23 cellular contexts compared by ENCODE assay signal in the genomic region with DNA sequence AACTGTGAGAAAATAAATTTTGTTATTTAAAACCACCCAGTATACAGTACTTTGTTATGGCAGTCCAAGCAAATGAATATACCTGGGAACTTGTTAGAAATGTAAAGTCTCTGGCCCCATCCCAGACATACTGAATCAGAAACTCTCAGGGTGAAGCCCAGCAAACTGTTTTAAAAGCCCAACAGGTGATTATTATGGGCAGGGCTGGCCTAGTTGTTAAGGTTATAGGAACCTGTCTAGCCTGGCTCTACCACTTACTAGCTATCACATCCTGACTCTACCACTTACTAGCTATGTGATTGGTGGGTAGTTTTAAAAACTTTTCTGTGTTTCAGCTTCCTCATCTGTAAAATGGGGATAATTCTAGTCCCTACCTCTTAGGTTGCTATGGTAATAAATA. TPM values are rescaled to one million over a fixed set of nuclear protein-coding genes. Genes with fewer than 3 reads are reported as not detected.
DNase-seq lines count a peak whose midpoint lies in the region; ATAC-seq and TF ChIP-seq lines count a peak whose summit lies in the region.
"Had no signal": no experiment of that assay in that cellular context is flagged by ENCODE, and none has a peak within 500 bp of the region (broad histone marks: within the 10 kb centered on the region; RNA-seq: fewer than 3 reads in every experiment).

No MANE protein-coding gene starts in this region.

- peak; percentile 25 for ATAC-seq in foreskin keratinocyte
- ATAC-seq: A549, GM12878, GM23338, HCT116 had no signal

- H3K4me3 ChIP-seq in HEK293 (ENCODE audit: low read depth, low read length) = no peak overlapping the region
- no peak overlapping the region for H3K4me3 ChIP-seq in epithelial cell of esophagus (ENCODE audit: low read length)
- no peak overlapping the region for H3K4me3 ChIP-seq in smooth muscle cell
- H3K4me3 ChIP-seq: A549; BLaER1 treated with 17β-estradiol and CSF1 and Interleukin-3, amounts not matched to agents 10 nM and 100 nM; GM12878; GM23338 had no signal

- peaks cover 4% of the 10 kb centered on the region for H3F3A ChIP-seq in smooth muscle cell (ENCODE audit: low read depth)

- H3K27ac ChIP-seq in HEK293 (ENCODE audit: extremely low read depth, low read depth, low read length) = no peak overlapping the region
- H3K27ac ChIP-seq in foreskin keratinocyte = no peak overlapping the region
- H3K27ac ChIP-seq in smooth muscle cell (ENCODE audit: low read depth) = no peak overlapping the region
- H3K27ac ChIP-seq: A549; BLaER1 treated with 17β-estradiol and CSF1 and Interleukin-3, amounts not matched to agents 10 nM and 100 nM had no signal

- H3K4me1 ChIP-seq in HEK293 (ENCODE audit: control insufficient read depth, insufficient read depth, low read length) (no peaks in the 10 kb centered on the region), foreskin keratinocyte (no peaks in the 10 kb centered on the region), smooth muscle cell (ENCODE audit: low read depth) (no peaks in the 10 kb centered on the region)
- H3K4me1 ChIP-seq: A549, BE2C had no signal

- intact Hi-C loops in posterior vena cava (cut with DNase I) = loop anchor here in 1 of 2 donors (10.0 kb wide), 1 partner anchor 1791 kb away; no protein-coding TSS in a partner anchor

- H3K36me3 ChIP-seq in HEK293 (ENCODE audit: control insufficient read depth in 2 of 2, insufficient read depth in 1 of 2, low read length in 2 of 2) (no peaks in the 10 kb centered on the region), smooth muscle cell (ENCODE audit: low read depth) (no peaks in the 10 kb centered on the region)
- H3K36me3 ChIP-seq: BE2C had no signal

- H2AFZ ChIP-seq in smooth muscle cell (ENCODE audit: low read depth) = no peak overlapping the region
- H2AFZ ChIP-seq: GM23338 had no signal

- H3K27me3 ChIP-seq in foreskin keratinocyte (no peaks in the 10 kb centered on the region), smooth muscle cell (ENCODE audit: low read depth) (no peaks in the 10 kb centered on the region)
- H3K27me3 ChIP-seq: BE2C; BLaER1 treated with 17β-estradiol and CSF1 and Interleukin-3, amounts not matched to agents 10 nM and 100 nM had no signal

- no peaks in the 10 kb centered on the region for H4K20me1 ChIP-seq in smooth muscle cell (ENCODE audit: low read depth)
- H4K20me1 ChIP-seq: BLaER1 treated with 17β-estradiol and CSF1 and Interleukin-3, amounts not matched to agents 10 nM and 100 nM had no signal

- POLR2A ChIA-PET in HEK293 (lab: Yijun Ruan, JAX) = no interaction called here

- TF ChIP-seq CTCF in HEK293 (tag by site-specific recombination; IDR thresholded peaks at IDR 0.05) (no peak), epithelial cell of esophagus (IDR thresholded peaks at IDR 0.05; ENCODE audit: insufficient read depth, low read depth, low read length, missing control alignments) (no peak), foreskin keratinocyte (conservative IDR thresholded peaks at IDR 0.05) (no peak), smooth muscle cell (IDR thresholded peaks at IDR 0.05; ENCODE audit: borderline replicate concordance, insufficient read depth, poor library complexity, severe bottlenecking) (no peak)

- CTCF ChIA-PET in HEK293 (lab: Yijun Ruan, JAX) = interaction anchor here (0.5 kb wide), 1 partner anchor 1844 kb away, joined by 4 read pairs; no protein-coding TSS in a partner anchor

- DNase-seq in epithelial cell of esophagus (ENCODE audit: low read depth) = peak; percentile 29
- DNase-seq in foreskin keratinocyte = no peak
- no peak for DNase-seq in effector CD4-positive, alpha-beta T cell
- DNase-seq in smooth muscle cell (lab: John Stamatoyannopoulos, UW; ENCODE audit: unreplicated experiment) = no peak
- DNase-seq in posterior vena cava (ENCODE audit: low spot score) = no peak
- DNase-seq: 8988T; ACHN; AML-193; BE2C; CD4-positive, alpha-beta T cell; CD8-positive, alpha-beta memory T cell; DMS 273 treated with DMSO at 0.1 percent for 48 hours; DMS79; EL; GDM1; H9; HFFc6 had no signal

- H3K9me3 ChIP-seq in HEK293 (ENCODE audit: control insufficient read depth, insufficient read depth, low read depth, low read length) (no peaks in the 10 kb centered on the region), smooth muscle cell (replicated peaks; ENCODE audit: low read depth) (no peaks in the 10 kb centered on the region)
- H3K9me3 ChIP-seq: A549, BE2C had no signal

- H3K9ac ChIP-seq in smooth muscle cell (ENCODE audit: low read depth) = no peak overlapping the region
- H3K9ac ChIP-seq: BLaER1 treated with 17β-estradiol and CSF1 and Interleukin-3, amounts not matched to agents 10 nM and 100 nM had no signal

- H3K79me2 ChIP-seq in smooth muscle cell (ENCODE audit: low read depth) = no peaks in the 10 kb centered on the region

- no peak overlapping the region for H3K4me2 ChIP-seq in smooth muscle cell
- H3K4me2 ChIP-seq: A549; BLaER1 treated with 17β-estradiol and CSF1 and Interleukin-3, amounts not matched to agents 10 nM and 100 nM; GM23338 had no signal

TF ChIP-seq in HEK293, 187 proteins besides CTCF, POLR2A, EP300 and RAD21:
- TF ChIP-seq ZNF404 (tag by site-specific recombination; IDR thresholded peaks at IDR 0.05) (no peak), ZFP3 (tag by site-specific recombination; IDR thresholded peaks at IDR 0.05; ENCODE audit: low read depth) (no peak), ZNF837 (tag by site-specific recombination; IDR thresholded peaks at IDR 0.05) (no peak), ZNF248 (tag by site-specific recombination; IDR thresholded peaks at IDR 0.05) (no peak)
- TF ChIP-seq, protein P1, sequence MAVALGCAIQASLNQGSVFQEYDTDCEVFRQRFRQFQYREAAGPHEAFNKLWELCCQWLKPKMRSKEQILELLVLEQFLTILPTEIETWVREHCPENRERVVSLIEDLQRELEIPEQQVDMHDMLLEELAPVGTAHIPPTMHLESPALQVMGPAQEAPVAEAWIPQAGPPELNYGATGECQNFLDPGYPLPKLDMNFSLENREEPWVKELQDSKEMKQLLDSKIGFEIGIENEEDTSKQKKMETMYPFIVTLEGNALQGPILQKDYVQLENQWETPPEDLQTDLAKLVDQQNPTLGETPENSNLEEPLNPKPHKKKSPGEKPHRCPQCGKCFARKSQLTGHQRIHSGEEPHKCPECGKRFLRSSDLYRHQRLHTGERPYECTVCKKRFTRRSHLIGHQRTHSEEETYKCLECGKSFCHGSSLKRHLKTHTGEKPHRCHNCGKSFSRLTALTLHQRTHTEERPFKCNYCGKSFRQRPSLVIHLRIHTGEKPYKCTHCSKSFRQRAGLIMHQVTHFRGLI (tag by site-specific recombination; IDR thresholded peaks at IDR 0.05) = peak; percentile 97
- TF ChIP-seq, protein P2, sequence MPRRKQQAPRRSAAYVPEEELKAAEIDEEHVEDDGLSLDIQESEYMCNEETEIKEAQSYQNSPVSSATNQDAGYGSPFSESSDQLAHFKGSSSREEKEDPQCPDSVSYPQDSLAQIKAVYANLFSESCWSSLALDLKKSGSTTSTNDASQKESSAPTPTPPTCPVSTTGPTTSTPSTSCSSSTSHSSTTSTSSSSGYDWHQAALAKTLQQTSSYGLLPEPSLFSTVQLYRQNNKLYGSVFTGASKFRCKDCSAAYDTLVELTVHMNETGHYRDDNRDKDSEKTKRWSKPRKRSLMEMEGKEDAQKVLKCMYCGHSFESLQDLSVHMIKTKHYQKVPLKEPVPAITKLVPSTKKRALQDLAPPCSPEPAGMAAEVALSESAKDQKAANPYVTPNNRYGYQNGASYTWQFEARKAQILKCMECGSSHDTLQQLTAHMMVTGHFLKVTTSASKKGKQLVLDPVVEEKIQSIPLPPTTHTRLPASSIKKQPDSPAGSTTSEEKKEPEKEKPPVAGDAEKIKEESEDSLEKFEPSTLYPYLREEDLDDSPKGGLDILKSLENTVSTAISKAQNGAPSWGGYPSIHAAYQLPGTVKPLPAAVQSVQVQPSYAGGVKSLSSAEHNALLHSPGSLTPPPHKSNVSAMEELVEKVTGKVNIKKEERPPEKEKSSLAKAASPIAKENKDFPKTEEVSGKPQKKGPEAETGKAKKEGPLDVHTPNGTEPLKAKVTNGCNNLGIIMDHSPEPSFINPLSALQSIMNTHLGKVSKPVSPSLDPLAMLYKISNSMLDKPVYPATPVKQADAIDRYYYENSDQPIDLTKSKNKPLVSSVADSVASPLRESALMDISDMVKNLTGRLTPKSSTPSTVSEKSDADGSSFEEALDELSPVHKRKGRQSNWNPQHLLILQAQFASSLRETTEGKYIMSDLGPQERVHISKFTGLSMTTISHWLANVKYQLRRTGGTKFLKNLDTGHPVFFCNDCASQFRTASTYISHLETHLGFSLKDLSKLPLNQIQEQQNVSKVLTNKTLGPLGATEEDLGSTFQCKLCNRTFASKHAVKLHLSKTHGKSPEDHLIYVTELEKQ (tag by site-specific recombination; IDR thresholded peaks at IDR 0.05; ENCODE audit: borderline replicate concordance) = no peak
- TF ChIP-seq, protein P3, sequence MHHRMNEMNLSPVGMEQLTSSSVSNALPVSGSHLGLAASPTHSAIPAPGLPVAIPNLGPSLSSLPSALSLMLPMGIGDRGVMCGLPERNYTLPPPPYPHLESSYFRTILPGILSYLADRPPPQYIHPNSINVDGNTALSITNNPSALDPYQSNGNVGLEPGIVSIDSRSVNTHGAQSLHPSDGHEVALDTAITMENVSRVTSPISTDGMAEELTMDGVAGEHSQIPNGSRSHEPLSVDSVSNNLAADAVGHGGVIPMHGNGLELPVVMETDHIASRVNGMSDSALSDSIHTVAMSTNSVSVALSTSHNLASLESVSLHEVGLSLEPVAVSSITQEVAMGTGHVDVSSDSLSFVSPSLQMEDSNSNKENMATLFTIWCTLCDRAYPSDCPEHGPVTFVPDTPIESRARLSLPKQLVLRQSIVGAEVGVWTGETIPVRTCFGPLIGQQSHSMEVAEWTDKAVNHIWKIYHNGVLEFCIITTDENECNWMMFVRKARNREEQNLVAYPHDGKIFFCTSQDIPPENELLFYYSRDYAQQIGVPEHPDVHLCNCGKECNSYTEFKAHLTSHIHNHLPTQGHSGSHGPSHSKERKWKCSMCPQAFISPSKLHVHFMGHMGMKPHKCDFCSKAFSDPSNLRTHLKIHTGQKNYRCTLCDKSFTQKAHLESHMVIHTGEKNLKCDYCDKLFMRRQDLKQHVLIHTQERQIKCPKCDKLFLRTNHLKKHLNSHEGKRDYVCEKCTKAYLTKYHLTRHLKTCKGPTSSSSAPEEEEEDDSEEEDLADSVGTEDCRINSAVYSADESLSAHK (tag by site-specific recombination; IDR thresholded peaks at IDR 0.05) = no peak

RNA-seq across cellular contexts. Expression of a gene that starts 8.0 kb away (rescaled TPM):
- total RNA-seq in foreskin keratinocyte (74.8 and 77.5 TPM in 2 replicates), smooth muscle cell (112 and 121 TPM in 2 replicates), posterior vena cava (10 to 100 TPM; 52.7 to 85.2 TPM)
- polyA plus RNA-seq in foreskin keratinocyte (45.2 and 45.6 TPM in 2 replicates), smooth muscle cell (110 and 119 TPM in 2 replicates)
